Comparison of ENCODE assay signal across 14 cellular contexts in genomic region chr17:39548494-39548893, GRCh38. TPM values are rescaled to one million over a fixed set of nuclear protein-coding genes. Genes with fewer than 3 reads are reported as not detected.
"Had no signal": no experiment of that assay in that cellular context is flagged by ENCODE, and none has a peak within 500 bp of the region (broad histone marks: within the 10 kb centered on the region; RNA-seq: fewer than 3 reads in every experiment).

No MANE protein-coding gene starts in this region.

- H3K4me1 Mint-ChIP-seq: natural killer cell had no signal

- H3K4me3 Mint-ChIP-seq: activated CD4-positive, alpha-beta memory T cell treated with anti-CD3 and anti-CD28 coated beads for 36 hours; central memory CD8-positive, alpha-beta T cell; memory B cell; natural killer cell; T-helper 2 cell treated with Interferon-gamma antibody and Interleukin-4, amounts not matched to agents 5 μg/mL and 100 μg/mL, for 36 hours had no signal

- H3K27ac Mint-ChIP-seq: activated CD4-positive, alpha-beta memory T cell treated with anti-CD3 and anti-CD28 coated beads for 36 hours; natural killer cell; T-helper 2 cell treated with Interferon-gamma antibody and Interleukin-4, amounts not matched to agents 5 μg/mL and 100 μg/mL, for 36 hours had no signal

- H3K4me3 ChIP-seq: spleen, suprapubic skin, upper lobe of left lung had no signal

- H3K27me3 ChIP-seq: spleen, suprapubic skin, upper lobe of left lung had no signal

- H3K27me3 Mint-ChIP-seq: activated CD4-positive, alpha-beta memory T cell treated with anti-CD3 and anti-CD28 coated beads for 36 hours; central memory CD8-positive, alpha-beta T cell; memory B cell had no signal

- H3K27ac ChIP-seq: spleen, suprapubic skin, upper lobe of left lung had no signal

- H3K9me3 ChIP-seq: spleen, suprapubic skin, upper lobe of left lung had no signal

- H3K9me3 Mint-ChIP-seq: activated CD4-positive, alpha-beta memory T cell treated with anti-CD3 and anti-CD28 coated beads for 36 hours; central memory CD8-positive, alpha-beta T cell; memory B cell; natural killer cell; T-helper 2 cell treated with Interferon-gamma antibody and Interleukin-4, amounts not matched to agents 5 μg/mL and 100 μg/mL, for 36 hours had no signal

RNA-seq across cellular contexts. Expression of gene NEUROD2, which starts 59.2 kb away (rescaled TPM):
- total RNA-seq: activated CD4-positive, alpha-beta memory T cell treated with anti-CD3 and anti-CD28 coated beads for 36 hours; astrocyte; dermis blood vessel endothelial cell; epithelial cell of proximal tubule; fibroblast of villous mesenchyme; left lobe of liver; mucosa of gallbladder; natural killer cell; spleen; suprapubic skin; upper lobe of left lung had no signal
